In the genomic region with DNA sequence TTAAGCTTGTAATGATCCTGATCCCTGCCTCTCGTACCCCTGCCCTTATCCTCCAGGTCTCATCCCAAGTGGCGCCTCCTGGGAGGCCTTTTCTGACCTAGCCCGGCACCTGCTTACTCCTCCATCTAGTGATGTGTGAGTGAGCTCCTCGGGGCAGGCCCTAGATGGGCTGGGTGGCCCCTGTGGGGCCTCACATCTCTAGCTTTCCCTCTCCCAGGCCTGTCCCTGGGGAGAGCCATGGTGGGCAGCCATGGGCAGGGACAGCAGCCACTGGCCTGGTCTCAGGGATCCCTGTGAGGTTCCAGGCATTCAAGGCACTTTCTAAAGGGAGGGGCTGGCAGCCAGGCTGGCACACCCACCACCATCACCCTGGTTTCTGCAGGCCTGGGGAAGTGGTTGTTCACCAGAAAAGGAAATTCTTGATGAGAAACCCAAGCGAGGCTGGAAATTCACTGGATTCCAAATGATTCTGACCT, we compare ENCODE assay signal across 1 cellular context.
TF ChIP-seq lines count a peak whose summit lies in the region.

No MANE protein-coding gene starts in this region.

TF ChIP-seq in K562, 482 proteins besides CTCF, POLR2A, EP300 and RAD21:
- TF ChIP-seq NFATC3 (IDR thresholded peaks at IDR 0.05) (no peak), ATF1 (CRISPR knock-in tag; IDR thresholded peaks at IDR 0.05) (peak; percentile 9; the same call in 1 of the 2 replicates), ATF1 (tag; IDR thresholded peaks at IDR 0.05) (no peak), ETV6 (IDR thresholded peaks at IDR 0.05; ENCODE audit: borderline replicate concordance in 1 of 2, low read depth in 2 of 2, low read length in 1 of 2) (0 out of 4 replicates have a peak, but pooled peaks of 1 of the 2 experiments have one; percentile 13), ETV6 (CRISPR knock-in tag; IDR thresholded peaks at IDR 0.05; ENCODE audit: borderline replicate concordance) (no peak), RUNX1 (IDR thresholded peaks at IDR 0.05; ENCODE audit: low read depth) (0 out of 2 replicates have a peak, but pooled peaks have one; percentile 63), BHLHE40 (IDR thresholded peaks at IDR 0.05; ENCODE audit: low read length) (peak; percentile 76), TBL1XR1 (IDR thresholded peaks at IDR 0.05; ENCODE audit: low read length in 2 of 2) (peak in 1 of 2 experiments; percentile 11; a peak in 1 of 4 replicates), MAFK (IDR thresholded peaks at IDR 0.05; ENCODE audit: low read length) (0 out of 2 replicates have a peak, but pooled peaks have one; percentile 18), FOSL1 (tag; conservative IDR thresholded peaks at IDR 0.05) (no peak), KLF1 (tag; IDR thresholded peaks at IDR 0.05) (no peak), BCL6 (CRISPR knock-in tag; IDR thresholded peaks at IDR 0.05) (no peak), HCFC1 (IDR thresholded peaks at IDR 0.05; ENCODE audit: low read depth, low read length) (peak; percentile 15; the same call in 1 of the 2 replicates), SIN3A (IDR thresholded peaks at IDR 0.05; ENCODE audit: borderline replicate concordance in 2 of 2, control insufficient read depth in 1 of 2, low read depth in 2 of 2, low read length in 2 of 2) (peak in 1 of 2 experiments; percentile 53; a peak in 1 of 4 replicates), ZNF140 (CRISPR knock-in tag; IDR thresholded peaks at IDR 0.05) (no peak), ZC3H11A (IDR thresholded peaks at IDR 0.05; ENCODE audit: low read depth, low read length) (no peak)
- TF ChIP-seq, protein P1, sequence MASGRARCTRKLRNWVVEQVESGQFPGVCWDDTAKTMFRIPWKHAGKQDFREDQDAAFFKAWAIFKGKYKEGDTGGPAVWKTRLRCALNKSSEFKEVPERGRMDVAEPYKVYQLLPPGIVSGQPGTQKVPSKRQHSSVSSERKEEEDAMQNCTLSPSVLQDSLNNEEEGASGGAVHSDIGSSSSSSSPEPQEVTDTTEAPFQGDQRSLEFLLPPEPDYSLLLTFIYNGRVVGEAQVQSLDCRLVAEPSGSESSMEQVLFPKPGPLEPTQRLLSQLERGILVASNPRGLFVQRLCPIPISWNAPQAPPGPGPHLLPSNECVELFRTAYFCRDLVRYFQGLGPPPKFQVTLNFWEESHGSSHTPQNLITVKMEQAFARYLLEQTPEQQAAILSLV (tag; IDR thresholded peaks at IDR 0.05): no peak
